In genomic region chr22:41446057-41446501, GRCh38 we compare ENCODE assay signal across 8 cellular contexts. TPM values are rescaled to one million over a fixed set of nuclear protein-coding genes. Genes with fewer than 3 reads are reported as not detected.
DNase-seq lines count a peak whose midpoint lies in the region; ATAC-seq, FAIRE-seq and TF ChIP-seq lines count a peak whose summit lies in the region.

No MANE protein-coding gene starts in this region.

- H3K9me3 ChIP-seq in ectodermal cell (ENCODE audit: control insufficient read depth, low read length) = no peaks in the 10 kb centered on the region
- H3K9me3 ChIP-seq in mucosa of stomach (ENCODE audit: control insufficient read depth, low read length) = no peaks in the 10 kb centered on the region

- no peak for FAIRE-seq in GM19239 (lab: Jason Lieb, UNC)

- no peak for ATAC-seq in GM19328 (IDR thresholded peaks at IDR 0.05; ENCODE audit: unreplicated experiment)

- peak; percentile 55 for DNase-seq in H7
- no peak for DNase-seq in RWPE1 (ENCODE audit: low spot score)
- no peak for DNase-seq in NCI-H1436 (lab: John Stamatoyannopoulos, UW)
- no peak for DNase-seq in activated CD8-positive, alpha-beta memory T cell treated with anti-CD3 and anti-CD28 coated beads, Interleukin-2, amount 50 U/mL, for 4 hours
- DNase-seq in GM19239 (ENCODE audit: insufficient read length, low spot score) = no peak

- H3K27ac ChIP-seq in RWPE1 (peak overlapping the region; percentile 96), ectodermal cell (ENCODE audit: insufficient read depth, low read depth, low read length, poor library complexity, severe bottlenecking) (peak overlapping the region; percentile 96)

- H3K9ac ChIP-seq in mucosa of stomach (ENCODE audit: low read length) = peak overlapping the region; percentile 93

- H3K27me3 ChIP-seq in H7 (ENCODE audit: control insufficient read depth, insufficient read depth, low read length) (no peaks in the 10 kb centered on the region), ectodermal cell (ENCODE audit: control insufficient read depth, insufficient read depth, low read length, poor library complexity, severe bottlenecking) (no peaks in the 10 kb centered on the region), mucosa of stomach (ENCODE audit: control insufficient read depth, insufficient read depth, low read length) (no peaks in the 10 kb centered on the region)

- H3K4me3 ChIP-seq in H7 (ENCODE audit: insufficient read depth, low read depth, low read length) = peak overlapping the region; percentile 99
- H3K4me3 ChIP-seq in ectodermal cell (ENCODE audit: insufficient read depth, low read depth, low read length) = peak overlapping the region; percentile 91
- peak overlapping the region; percentile 84 for H3K4me3 ChIP-seq in mucosa of stomach (ENCODE audit: low read length)

- POLR2A ChIA-PET in RWPE1 (lab: Yijun Ruan, JAX; ENCODE audit: low non-redundant PET) = interaction anchor here (0.8 to 1.0 kb wide), 4 partner anchors 8 to 71 kb away, joined by 3 to 9 read pairs (median 3); partner anchors contain the start of genes ACO2 and PHF5A

- TF ChIP-seq CTCF in RWPE1 (conservative IDR thresholded peaks at IDR 0.05; ENCODE audit: low read depth) = no peak

- 0% methylated on average over 34 of the region's 34 CpGs for WGBS in ectodermal cell, 2 experiments

- CTCF ChIA-PET in RWPE1 (lab: Yijun Ruan, JAX) = interaction anchor here (0.6 to 1.0 kb wide), 2 partner anchors 42 to 399 kb away, joined by 3 read pairs; no protein-coding TSS in a partner anchor

- H3K36me3 ChIP-seq in H7 (replicated peaks; ENCODE audit: control insufficient read depth, insufficient read depth, low read length) (peaks cover 6% of the 10 kb centered on the region), ectodermal cell (ENCODE audit: control insufficient read depth, insufficient read depth, low read length) (peaks cover 3% of the 10 kb centered on the region), mucosa of stomach (ENCODE audit: control insufficient read depth, insufficient read depth, low read length) (no peaks in the 10 kb centered on the region)

- H3K4me1 ChIP-seq in ectodermal cell (ENCODE audit: control insufficient read depth, insufficient read depth, low read length) = peaks cover 18% of the 10 kb centered on the region
- H3K4me1 ChIP-seq in mucosa of stomach (ENCODE audit: control insufficient read depth, insufficient read depth, low read length) = peaks cover 27% of the 10 kb centered on the region

RNA-seq across cellular contexts. Expression of gene TOB2, which starts 0.5 kb away (rescaled TPM):
- 31.7 and 33.1 TPM in 2 replicates for total RNA-seq in H7 (2014; rRNA removed; shearing (Covaris generic))
- 46.4 TPM for polyA plus RNA-seq in ectodermal cell (2013, experiment 1 of 4)
- 44.9 TPM for polyA plus RNA-seq in ectodermal cell (2013, experiment 2 of 4)
- 38.9 TPM for polyA plus RNA-seq in ectodermal cell (2013, experiment 3 of 4)
- polyA plus RNA-seq in ectodermal cell (2013, experiment 4 of 4) = 44.3 TPM

RNA-seq across cellular contexts. Expression of gene PHF5A, which starts 22.4 kb away (rescaled TPM):
- 111 and 115 TPM in 2 replicates for total RNA-seq in H7 (2014; rRNA removed; shearing (Covaris generic))
- polyA plus RNA-seq in ectodermal cell (2013, experiment 1 of 4) = 101 TPM
- 98.5 TPM for polyA plus RNA-seq in ectodermal cell (2013, experiment 2 of 4)
- polyA plus RNA-seq in ectodermal cell (2013, experiment 3 of 4) = 80.0 TPM
- 84.3 TPM for polyA plus RNA-seq in ectodermal cell (2013, experiment 4 of 4)

RNA-seq across cellular contexts. Expression of gene ACO2, which starts 22.8 kb away (rescaled TPM):
- total RNA-seq in H7 (2014; rRNA removed; shearing (Covaris generic)) = 101 and 103 TPM in 2 replicates
- 69.7 TPM for polyA plus RNA-seq in ectodermal cell (2013, experiment 1 of 4)
- 79.5 TPM for polyA plus RNA-seq in ectodermal cell (2013, experiment 2 of 4)
- 56.0 TPM for polyA plus RNA-seq in ectodermal cell (2013, experiment 3 of 4)
- 63.6 TPM for polyA plus RNA-seq in ectodermal cell (2013, experiment 4 of 4)
